Comparison of ENCODE assay signal across 8 cellular contexts in genomic region chr10:33333260-33334169, GRCh38. TPM values are rescaled to one million over a fixed set of nuclear protein-coding genes. Genes with fewer than 3 reads are reported as not detected.
DNase-seq lines count a peak whose midpoint lies in the region; ATAC-seq and TF ChIP-seq lines count a peak whose summit lies in the region.

No MANE protein-coding gene starts in this region.

- H3K9me3 ChIP-seq in cardiac muscle cell (ENCODE audit: low read depth): no peaks in the 10 kb centered on the region
- no peaks in the 10 kb centered on the region for H3K9me3 ChIP-seq in NT2/D1 (ENCODE audit: insufficient read depth, low read length)
- no peaks in the 10 kb centered on the region for H3K9me3 ChIP-seq in upper lobe of left lung

- H3K27ac ChIP-seq in cardiac muscle cell (peak overlapping the region; percentile 96), upper lobe of left lung (peak overlapping the region; percentile 89 to 98 (median 91))

- H3K36me3 ChIP-seq in cardiac muscle cell (peaks cover 15% of the 10 kb centered on the region), NT2/D1 (ENCODE audit: insufficient read depth, insufficient read length, low read length) (no peaks in the 10 kb centered on the region), upper lobe of left lung (peaks cover 0 to 14% (median 0%) of the 10 kb centered on the region in 4 donors)

- peaks cover 15% of the 10 kb centered on the region for H3K36me3 Mint-ChIP-seq in brain

- H3K4me1 Mint-ChIP-seq in brain: peaks cover 59% of the 10 kb centered on the region

- ATAC-seq in upper lobe of left lung (ENCODE audit: low FRiP score in 2 of 2) (no peak), HG03439 (IDR thresholded peaks at IDR 0.05; ENCODE audit: unreplicated experiment) (no peak)

- peaks cover 43% of the 10 kb centered on the region for H3K27me3 Mint-ChIP-seq in brain

- peak overlapping the region; percentile 95 for H3K4me3 ChIP-seq in cardiac muscle cell
- H3K4me3 ChIP-seq in NT2/D1 (ENCODE audit: insufficient read length, low read depth): peak overlapping the region; percentile 55
- peak overlapping the region; percentile 58 to 75 (median 66) for H3K4me3 ChIP-seq in upper lobe of left lung

- no peak for TF ChIP-seq EP300 in upper lobe of left lung (IDR thresholded peaks at IDR 0.05)

- H3K4me1 ChIP-seq in cardiac muscle cell (ENCODE audit: low read depth): peaks cover 24% of the 10 kb centered on the region
- H3K4me1 ChIP-seq in NT2/D1 (ENCODE audit: insufficient read depth, insufficient read length): no peaks in the 10 kb centered on the region
- H3K4me1 ChIP-seq in upper lobe of left lung: peaks cover 23 to 60% (median 30%) of the 10 kb centered on the region in 4 donors

- no peaks in the 10 kb centered on the region for H3K9me3 Mint-ChIP-seq in brain

- DNase-seq in cardiac muscle cell (ENCODE audit: low read depth in 1 of 2, low spot score in 1 of 2): peak in 1 of 2 donors; percentile 41
- no peak for DNase-seq in cardiac septum (ENCODE audit: low spot score)
- DNase-seq in NT2/D1 (ENCODE audit: low read depth, low spot score): no peak
- peak; percentile 33 to 47 for DNase-seq in lung microvascular endothelial cell (ENCODE audit: low read depth in 2 of 2)
- DNase-seq in upper lobe of left lung: no peak
- DNase-seq in A172 (ENCODE audit: low spot score): no peak

- WGBS in upper lobe of left lung, 2 donors: 8 to 9% methylated on average over 9 of the region's 9 CpGs

- intact Hi-C loops in cardiac septum (cut with DNase I): loop anchor here (2.0 to 10.0 kb wide), 4 partner anchors 61 to 1191 kb away; no protein-coding TSS in a partner anchor

- H3K27ac Mint-ChIP-seq in brain: peak overlapping the region; percentile 74 to 96 (median 94)

- TF ChIP-seq CTCF in cardiac muscle cell (IDR thresholded peaks at IDR 0.05; ENCODE audit: low read depth, low read length) (no peak), brain (conservative IDR thresholded peaks at IDR 0.05) (no peak), upper lobe of left lung (IDR thresholded peaks at IDR 0.05) (no peak)

- H3K27me3 ChIP-seq in cardiac muscle cell (no peaks in the 10 kb centered on the region), NT2/D1 (ENCODE audit: insufficient read depth, insufficient read length) (peaks cover 72% of the 10 kb centered on the region), upper lobe of left lung (no peaks in the 10 kb centered on the region)

- TF ChIP-seq POLR2A in upper lobe of left lung (IDR thresholded peaks at IDR 0.05): no peak

- peak overlapping the region; percentile 72 for H3K9ac ChIP-seq in NT2/D1 (ENCODE audit: insufficient read length, low read depth)

- peak overlapping the region; percentile 85 to 96 (median 93) for H3K4me3 Mint-ChIP-seq in brain

RNA-seq across cellular contexts. Expression of gene NRP1, which starts 1.0 kb away (rescaled TPM):
- total RNA-seq in cardiac muscle cell: 178 and 327 TPM in 2 replicates
- 145 and 241 TPM in 2 replicates for polyA plus RNA-seq in cardiac muscle cell
- 138 TPM for total RNA-seq in cardiac septum
- polyA plus RNA-seq in brain (ENCODE audit: insufficient read depth, low read depth, low replicate concordance): 11.6 TPM
- total RNA-seq in lung microvascular endothelial cell: 6.5 and 64.1 TPM in 2 replicates
- total RNA-seq in upper lobe of left lung: 100 to 1,000 TPM in 1 of 6 donors, 10 to 100 TPM in 5; 48.5 to 136 (median 64.1) TPM
- 134 and 136 TPM in 2 replicates for total RNA-seq in A172 (2014; rRNA removed; shearing (Covaris generic))

Comparison
In these comparisons a context has a peak if more than half of its experiments do, and no peak if none do; other contexts are left out.
1. DNase-seq: peak in lung microvascular endothelial cell (2 of 2); none in cardiac septum (single experiment), NT2/D1 (single experiment), upper lobe of left lung (0 of 2) and A172 (single experiment).
2. Peak in every context shown above with its lines, with median percentiles within 50 percentile points of each other: H3K4me3 ChIP-seq.